ENCODE assay signal across 1 cellular context in genomic region chr5:67015577-67016290, GRCh38.
TF ChIP-seq lines count a peak whose summit lies in the region.

No MANE protein-coding gene starts in this region.

TF ChIP-seq in HEK293, 187 proteins besides CTCF, POLR2A, EP300 and RAD21 (continued from another document):
- TF ChIP-seq ZNF692 (tag by site-specific recombination; IDR thresholded peaks at IDR 0.05) (peak; percentile 91), ZNF843 (tag by site-specific recombination; IDR thresholded peaks at IDR 0.05) (peak; percentile 97), ZNF366 (tag by site-specific recombination; conservative IDR thresholded peaks at IDR 0.05) (peak; percentile 99), ZNF114 (tag by site-specific recombination; IDR thresholded peaks at IDR 0.05) (no peak), ZNF561 (tag by site-specific recombination; IDR thresholded peaks at IDR 0.05; ENCODE audit: borderline replicate concordance) (0 out of 2 replicates have a peak, but pooled peaks have one; percentile 23), TSHZ1 (tag by site-specific recombination; IDR thresholded peaks at IDR 0.05; ENCODE audit: borderline replicate concordance) (peak; percentile 92), HOXD13 (CRISPR knock-in tag; IDR thresholded peaks at IDR 0.05; ENCODE audit: borderline replicate concordance) (peak; percentile 78; the same call in 1 of the 2 replicates)
